ENCODE assay signal across 9 cellular contexts in genomic region chr2:20609349-20609994, GRCh38. TPM values are rescaled to one million over a fixed set of nuclear protein-coding genes. Genes with fewer than 3 reads are reported as not detected.
DNase-seq lines count a peak whose midpoint lies in the region; ATAC-seq and TF ChIP-seq lines count a peak whose summit lies in the region.
"Had no signal": no experiment of that assay in that cellular context is flagged by ENCODE, and none has a peak within 500 bp of the region (broad histone marks: within the 10 kb centered on the region; RNA-seq: fewer than 3 reads in every experiment).

No MANE protein-coding gene starts in this region.

- H3K4me3 Mint-ChIP-seq in neural crest cell, result no peak overlapping the region
- no peak overlapping the region for H3K4me3 Mint-ChIP-seq in activated CD4-positive, alpha-beta memory T cell treated with anti-CD3 and anti-CD28 coated beads, Interleukin-2, amount 10 ng/mL, durations not matched to agents 7 days and 5 days
- H3K4me3 Mint-ChIP-seq: CD8-positive, alpha-beta memory T cell had no signal

- peaks cover 2% of the 10 kb centered on the region for H3K27me3 Mint-ChIP-seq in neural crest cell (ENCODE audit: low read depth)
- no peaks in the 10 kb centered on the region for H3K27me3 Mint-ChIP-seq in activated CD4-positive, alpha-beta memory T cell treated with anti-CD3 and anti-CD28 coated beads, Interleukin-2, amount 10 ng/mL, durations not matched to agents 7 days and 5 days
- H3K27me3 Mint-ChIP-seq: CD8-positive, alpha-beta memory T cell had no signal

- peak overlapping the region; percentile 72 for H3K27ac Mint-ChIP-seq in neural crest cell (ENCODE audit: unreplicated experiment)
- H3K27ac Mint-ChIP-seq in activated CD4-positive, alpha-beta memory T cell treated with anti-CD3 and anti-CD28 coated beads, Interleukin-2, amount 10 ng/mL, durations not matched to agents 7 days and 5 days, result no peak overlapping the region

- DNase-seq in NCI-H446 (lab: John Stamatoyannopoulos, UW), result peak; percentile 58 to 88
- DNase-seq in esophagus muscularis mucosa (ENCODE audit: extremely low spot score), result no peak
- no peak for DNase-seq in neural crest cell (ENCODE audit: low read depth, low spot score)
- DNase-seq in activated CD4-positive, alpha-beta memory T cell treated with anti-CD3 and anti-CD28 coated beads, Interleukin-2, amount 10 ng/mL, durations not matched to agents 7 days and 5 days, result no peak
- no peak for DNase-seq in activated gamma-delta T cell treated with Interleukin-2 at 50 U/mL for 16 hours
- DNase-seq in iPS-NIHi11 (ENCODE audit: low spot score), result no peak

- CTCF ChIA-PET in activated CD4-positive, alpha-beta memory T cell treated with anti-CD3 and anti-CD28 coated beads, Interleukin-2, amount 10 ng/mL, durations not matched to agents 7 days and 5 days (lab: Charles Lee), result no interaction called here

- peak in 1 of 3 experiments; percentile 22 for TF ChIP-seq CTCF in esophagus muscularis mucosa (IDR thresholded peaks at IDR 0.05)
- TF ChIP-seq CTCF in neural crest cell (conservative IDR thresholded peaks at IDR 0.05), result no peak

- intact Hi-C loops in esophagus muscularis mucosa (cut with DNase I), result no loop called here

- H3K27me3 ChIP-seq in BLaER1 (no peaks in the 10 kb centered on the region), esophagus muscularis mucosa (no peaks in the 10 kb centered on the region)

- WGBS in esophagus muscularis mucosa, result 44% methylated on average over 3 of the region's 7 CpGs

- TF ChIP-seq POLR2A in esophagus muscularis mucosa (IDR thresholded peaks at IDR 0.05; ENCODE audit: low read depth), result no peak

- TF ChIP-seq EP300 in esophagus muscularis mucosa (IDR thresholded peaks at IDR 0.05), result no peak

- H3K27ac ChIP-seq in BLaER1 (no peak overlapping the region), esophagus muscularis mucosa (replicated peaks in 1 of 4) (peak overlapping the region; percentile 96 to 99 (median 96))

- H4K20me1 ChIP-seq in BLaER1, result no peaks in the 10 kb centered on the region

- no peak for ATAC-seq in HG02938 (IDR thresholded peaks at IDR 0.05; ENCODE audit: unreplicated experiment)

- H3K9me3 ChIP-seq in BLaER1, result peaks cover 5% of the 10 kb centered on the region
- H3K9me3 ChIP-seq in esophagus muscularis mucosa, result no peaks in the 10 kb centered on the region

- POLR2A ChIA-PET in activated CD4-positive, alpha-beta memory T cell treated with anti-CD3 and anti-CD28 coated beads, Interleukin-2, amount 10 ng/mL, durations not matched to agents 7 days and 5 days (lab: Charles Lee), result no interaction called here

- H3K9ac ChIP-seq in BLaER1, result no peak overlapping the region

- peaks cover 8% of the 10 kb centered on the region for H3K9me3 Mint-ChIP-seq in neural crest cell
- H3K9me3 Mint-ChIP-seq in activated CD4-positive, alpha-beta memory T cell treated with anti-CD3 and anti-CD28 coated beads, Interleukin-2, amount 10 ng/mL, durations not matched to agents 7 days and 5 days, result peaks cover 3% of the 10 kb centered on the region

- H3K4me3 ChIP-seq in BLaER1 (no peak overlapping the region), esophagus muscularis mucosa (no peak overlapping the region)

- H3K4me1 Mint-ChIP-seq in neural crest cell, result peaks cover 29% of the 10 kb centered on the region
- no peaks in the 10 kb centered on the region for H3K4me1 Mint-ChIP-seq in activated CD4-positive, alpha-beta memory T cell treated with anti-CD3 and anti-CD28 coated beads, Interleukin-2, amount 10 ng/mL, durations not matched to agents 7 days and 5 days
- H3K4me1 Mint-ChIP-seq: CD8-positive, alpha-beta memory T cell had no signal

- H3K36me3 Mint-ChIP-seq in neural crest cell (ENCODE audit: low read depth), result peaks cover 10% of the 10 kb centered on the region
- H3K36me3 Mint-ChIP-seq in activated CD4-positive, alpha-beta memory T cell treated with anti-CD3 and anti-CD28 coated beads, Interleukin-2, amount 10 ng/mL, durations not matched to agents 7 days and 5 days (ENCODE audit: low read depth), result no peaks in the 10 kb centered on the region

- H3K4me2 ChIP-seq in BLaER1, result peak overlapping the region; percentile 44

- H3K4me1 ChIP-seq in BLaER1 (peaks cover 44% of the 10 kb centered on the region), esophagus muscularis mucosa (peaks cover 64 to 84% (median 80%) of the 10 kb centered on the region in 4 donors)

- no peaks in the 10 kb centered on the region for H3K36me3 ChIP-seq in BLaER1
- H3K36me3 ChIP-seq in esophagus muscularis mucosa, result no peaks in the 10 kb centered on the region

RNA-seq across cellular contexts. Expression of gene HS1BP3, which starts 41.4 kb away (rescaled TPM):
- 10 to 100 TPM; 42.6 to 95.6 (median 60.0) TPM for total RNA-seq in esophagus muscularis mucosa
- 19.4 and 19.6 TPM in 2 replicates for total RNA-seq in neural crest cell
- 10 to 100 TPM; 17.2 to 19.4 TPM for total RNA-seq in activated CD4-positive, alpha-beta memory T cell treated with anti-CD3 and anti-CD28 coated beads, Interleukin-2, amount 10 ng/mL, durations not matched to agents 7 days and 5 days

RNA-seq across cellular contexts. Expression of gene GDF7, which starts 57.5 kb away (rescaled TPM):
- 10 to 100 TPM in 1 of 4 donors, 1 to 10 TPM in 3; 2.7 to 10.4 (median 7.4) TPM for total RNA-seq in esophagus muscularis mucosa
- total RNA-seq in neural crest cell, result 0.36 and 0.40 TPM in 2 replicates
- total RNA-seq in activated CD4-positive, alpha-beta memory T cell treated with anti-CD3 and anti-CD28 coated beads, Interleukin-2, amount 10 ng/mL, durations not matched to agents 7 days and 5 days, result not detected
- total RNA-seq: CD8-positive, alpha-beta memory T cell had no signal

Comparison
In these comparisons a context has a peak if more than half of its experiments do, and no peak if none do; other contexts are left out.
1. DNase-seq: peak in NCI-H446 (2 of 2); none in esophagus muscularis mucosa (single experiment), neural crest cell (single experiment), activated CD4-positive, alpha-beta memory T cell treated with anti-CD3 and anti-CD28 coated beads, Interleukin-2, amount 10 ng/mL, durations not matched to agents 7 days and 5 days (single experiment), activated gamma-delta T cell treated with Interleukin-2 at 50 U/mL for 16 hours (single experiment) and iPS-NIHi11 (single experiment).